Comparison of ENCODE assay signal across 26 cellular contexts in genomic region chr11:115321602-115322289, GRCh38.
DNase-seq lines count a peak whose midpoint lies in the region; ATAC-seq and TF ChIP-seq lines count a peak whose summit lies in the region.
"Had no signal": no experiment of that assay in that cellular context is flagged by ENCODE, and none has a peak within 500 bp of the region (broad histone marks: within the 10 kb centered on the region; RNA-seq: fewer than 3 reads in every experiment).

No MANE protein-coding gene starts in this region.

- peaks cover 5% of the 10 kb centered on the region for H3K27me3 Mint-ChIP-seq in activated T-helper 2 cell treated with anti-CD3 and anti-CD28 coated beads, Interferon-gamma antibody, Interleukin-2, Interleukin-4, amounts not matched to agents 10 μg/mL and 5 μg/mL and 100 μg/mL, durations not matched to agents 14 hours and 24 hours and 36 hours (ENCODE audit: low read depth)
- H3K27me3 Mint-ChIP-seq: stimulated activated memory B cell treated with anti-CD40 and anti-IgM and Interleukin-4, amounts not matched to agents 10 μg/mL and 1 μg/mL and 100 μg/mL, for 72 hours had no signal

- peak; percentile 72 for ATAC-seq in upper lobe of right lung
- ATAC-seq: activated CD8-positive, alpha-beta T cell treated with anti-CD3 and anti-CD28 coated beads for 36 hours; activated T-cell treated with anti-CD3 and anti-CD28 coated beads, Interleukin-2, amount 50 U/mL, for 4 hours; GM12878; naive thymus-derived CD4-positive, alpha-beta T cell; stimulated activated memory B cell treated with anti-CD40 and anti-IgM and Interleukin-4, amounts not matched to agents 10 μg/mL and 1 μg/mL and 100 μg/mL, for 72 hours had no signal

- no peak overlapping the region for H3K27ac ChIP-seq in upper lobe of right lung
- H3K27ac ChIP-seq: brain microvascular endothelial cell, coronary artery, GM23248, hepatocyte, parathyroid adenoma had no signal

- H3K27me3 ChIP-seq in kidney epithelial cell (ENCODE audit: control insufficient read depth, insufficient read depth, low read length) (no peaks in the 10 kb centered on the region), upper lobe of right lung (no peaks in the 10 kb centered on the region)
- H3K27me3 ChIP-seq: brain microvascular endothelial cell, hepatocyte had no signal

- H3K36me3 ChIP-seq in kidney epithelial cell (ENCODE audit: control insufficient read depth, insufficient read depth, low read length): no peaks in the 10 kb centered on the region
- H3K36me3 ChIP-seq in upper lobe of right lung: no peaks in the 10 kb centered on the region
- H3K36me3 ChIP-seq: brain microvascular endothelial cell had no signal

- intact Hi-C loops in upper lobe of right lung (cut with DNase I): loop anchor here (10.0 kb wide), 1 partner anchor 953 kb away; no protein-coding TSS in a partner anchor
- intact Hi-C loops in activated T-helper 2 cell treated with anti-CD3 and anti-CD28 coated beads, Interferon-gamma antibody, Interleukin-2, Interleukin-4, amounts not matched to agents 10 μg/mL and 5 μg/mL and 100 μg/mL, durations not matched to agents 14 hours and 24 hours and 36 hours (cut with micrococcal nuclease): loop anchor here (10.0 kb wide), 1 partner anchor 147 kb away; no protein-coding TSS in a partner anchor

- no peaks in the 10 kb centered on the region for H3K9me3 ChIP-seq in upper lobe of right lung

- no peak overlapping the region for H3K4me3 Mint-ChIP-seq in activated T-helper 2 cell treated with anti-CD3 and anti-CD28 coated beads, Interferon-gamma antibody, Interleukin-2, Interleukin-4, amounts not matched to agents 10 μg/mL and 5 μg/mL and 100 μg/mL, durations not matched to agents 14 hours and 24 hours and 36 hours (ENCODE audit: low read depth)
- H3K4me3 Mint-ChIP-seq: activated CD8-positive, alpha-beta T cell treated with anti-CD3 and anti-CD28 coated beads for 36 hours; activated naive CD4-positive, alpha-beta T cell treated with anti-CD3 and anti-CD28 coated beads, Interleukin-2, amount 50 U/mL, for 24 hours; activated T-cell treated with anti-CD3 and anti-CD28 coated beads, Interleukin-2, amount 50 U/mL, for 4 hours; naive thymus-derived CD4-positive, alpha-beta T cell; stimulated activated memory B cell treated with anti-CD40 and anti-IgM and Interleukin-4, amounts not matched to agents 10 μg/mL and 1 μg/mL and 100 μg/mL, for 72 hours had no signal

- H3K4me1 Mint-ChIP-seq in activated T-helper 2 cell treated with anti-CD3 and anti-CD28 coated beads, Interferon-gamma antibody, Interleukin-2, Interleukin-4, amounts not matched to agents 10 μg/mL and 5 μg/mL and 100 μg/mL, durations not matched to agents 14 hours and 24 hours and 36 hours (ENCODE audit: low read depth): peaks cover 2% of the 10 kb centered on the region
- H3K4me1 Mint-ChIP-seq: activated naive CD4-positive, alpha-beta T cell treated with anti-CD3 and anti-CD28 coated beads, Interleukin-2, amount 50 U/mL, for 24 hours had no signal

- no peaks in the 10 kb centered on the region for H3K9me3 Mint-ChIP-seq in activated T-helper 2 cell treated with anti-CD3 and anti-CD28 coated beads, Interferon-gamma antibody, Interleukin-2, Interleukin-4, amounts not matched to agents 10 μg/mL and 5 μg/mL and 100 μg/mL, durations not matched to agents 14 hours and 24 hours and 36 hours
- H3K9me3 Mint-ChIP-seq: activated CD8-positive, alpha-beta T cell treated with anti-CD3 and anti-CD28 coated beads for 36 hours; activated naive CD4-positive, alpha-beta T cell treated with anti-CD3 and anti-CD28 coated beads, Interleukin-2, amount 50 U/mL, for 24 hours; activated T-cell treated with anti-CD3 and anti-CD28 coated beads, Interleukin-2, amount 50 U/mL, for 4 hours; naive thymus-derived CD4-positive, alpha-beta T cell; stimulated activated memory B cell treated with anti-CD40 and anti-IgM and Interleukin-4, amounts not matched to agents 10 μg/mL and 1 μg/mL and 100 μg/mL, for 72 hours had no signal

- H3K4me1 ChIP-seq in upper lobe of right lung: peaks cover 13% of the 10 kb centered on the region
- H3K4me1 ChIP-seq: parathyroid adenoma had no signal

- H3K4me3 ChIP-seq in kidney epithelial cell (ENCODE audit: low read depth, low read length): no peak overlapping the region
- no peak overlapping the region for H3K4me3 ChIP-seq in upper lobe of right lung
- H3K4me3 ChIP-seq: coronary artery, GM12878, GM23248, hepatocyte had no signal

- peak; percentile 77 for DNase-seq in NCI-H2171 treated with DMSO at 0.1 percent for 48 hours (lab: John Stamatoyannopoulos, UW)
- DNase-seq in NCI-H2171 (lab: John Stamatoyannopoulos, UW): no peak
- peak; percentile 21 for DNase-seq in SHP77 treated with DMSO at 0.1 percent for 48 hours (lab: John Stamatoyannopoulos, UW)
- DNase-seq in kidney epithelial cell (ENCODE audit: low read depth): peak; percentile 43
- no peak for DNase-seq in upper lobe of right lung
- no peak for DNase-seq in SIG-M5 treated with dmso at 0.1 percent for 504 hours (lab: John Stamatoyannopoulos, UW; ENCODE audit: unreplicated experiment)
- no peak for DNase-seq in activated T-helper 2 cell treated with anti-CD3 and anti-CD28 coated beads, Interferon-gamma antibody, Interleukin-2, Interleukin-4, amounts not matched to agents 10 μg/mL and 5 μg/mL and 100 μg/mL, durations not matched to agents 14 hours and 24 hours and 36 hours (ENCODE audit: low spot score)
- no peak for DNase-seq in putamen (ENCODE audit: low spot score)
- DNase-seq: activated CD4-positive, CD25-positive, alpha-beta regulatory T cell; activated CD8-positive, alpha-beta T cell treated with anti-CD3 and anti-CD28 coated beads for 36 hours; activated T-cell treated with anti-CD3 and anti-CD28 coated beads, Interleukin-2, amount 50 U/mL, for 4 hours; brain microvascular endothelial cell; DMS153; GM23248; mammary epithelial cell; naive thymus-derived CD4-positive, alpha-beta T cell; NCI-H1436 treated with DMSO at 0.1 percent for 48 hours; NCI-H226; stimulated activated CD4-positive, alpha-beta T cell treated with anti-CD3 and anti-CD28 coated beads, Interleukin-1b, Interleukin-23, amount 100 ng/mL, for 48 hours; T1000 had no signal

- TF ChIP-seq CTCF in kidney epithelial cell (IDR thresholded peaks at IDR 0.05; ENCODE audit: insufficient read depth, low read length, poor library complexity, severe bottlenecking) (no peak), upper lobe of right lung (IDR thresholded peaks at IDR 0.05) (no peak)

- no peak overlapping the region for H3K27ac Mint-ChIP-seq in activated T-helper 2 cell treated with anti-CD3 and anti-CD28 coated beads, Interferon-gamma antibody, Interleukin-2, Interleukin-4, amounts not matched to agents 10 μg/mL and 5 μg/mL and 100 μg/mL, durations not matched to agents 14 hours and 24 hours and 36 hours
- H3K27ac Mint-ChIP-seq: activated CD8-positive, alpha-beta T cell treated with anti-CD3 and anti-CD28 coated beads for 36 hours; activated naive CD4-positive, alpha-beta T cell treated with anti-CD3 and anti-CD28 coated beads, Interleukin-2, amount 50 U/mL, for 24 hours; naive thymus-derived CD4-positive, alpha-beta T cell; stimulated activated memory B cell treated with anti-CD40 and anti-IgM and Interleukin-4, amounts not matched to agents 10 μg/mL and 1 μg/mL and 100 μg/mL, for 72 hours had no signal

- H3K36me3 Mint-ChIP-seq in activated T-helper 2 cell treated with anti-CD3 and anti-CD28 coated beads, Interferon-gamma antibody, Interleukin-2, Interleukin-4, amounts not matched to agents 10 μg/mL and 5 μg/mL and 100 μg/mL, durations not matched to agents 14 hours and 24 hours and 36 hours (ENCODE audit: low read depth): no peaks in the 10 kb centered on the region
- H3K36me3 Mint-ChIP-seq: activated naive CD4-positive, alpha-beta T cell treated with anti-CD3 and anti-CD28 coated beads, Interleukin-2, amount 50 U/mL, for 24 hours; naive thymus-derived CD4-positive, alpha-beta T cell; stimulated activated memory B cell treated with anti-CD40 and anti-IgM and Interleukin-4, amounts not matched to agents 10 μg/mL and 1 μg/mL and 100 μg/mL, for 72 hours had no signal

Comparison
In these comparisons a context has a peak if more than half of its experiments do, and no peak if none do; other contexts are left out.
1. DNase-seq: peak in NCI-H2171 treated with DMSO at 0.1 percent for 48 hours (single experiment), SHP77 treated with DMSO at 0.1 percent for 48 hours (single experiment) and kidney epithelial cell (single experiment); none in NCI-H2171 (single experiment), upper lobe of right lung (single experiment), SIG-M5 treated with dmso at 0.1 percent for 504 hours (single experiment), activated T-helper 2 cell treated with anti-CD3 and anti-CD28 coated beads, Interferon-gamma antibody, Interleukin-2, Interleukin-4, amounts not matched to agents 10 μg/mL and 5 μg/mL and 100 μg/mL, durations not matched to agents 14 hours and 24 hours and 36 hours (single experiment) and putamen (single experiment).